In genomic region chr17:66301864-66302741, GRCh38 we compare ENCODE assay signal across 8 cellular contexts. TPM values are rescaled to one million over a fixed set of nuclear protein-coding genes. Genes with fewer than 3 reads are reported as not detected.
A peak's percentile ranks its signal among the peaks of the same experiment; 100 is the strongest.
DNase-seq lines count a peak whose midpoint lies in the region; ATAC-seq and TF ChIP-seq lines count a peak whose summit lies in the region.

Gene PRKCA, plus strand, starts transcription at chr17:66302613.

- H3K4me3 Mint-ChIP-seq in Calu3 (ENCODE audit: low read depth, unreplicated experiment) = peak within 1 kb of the TSS; percentile 85

- TF ChIP-seq CTCF in Calu3 (IDR thresholded peaks at IDR 0.05; ENCODE audit: unreplicated experiment) (no peak), KMS-11 (conservative IDR thresholded peaks at IDR 0.05; ENCODE audit: low read depth, low read length) (no peak)

- peak; percentile 85 for DNase-seq in Calu3
- peak; percentile 43 to 78 (median 58) for DNase-seq in T-helper 1 cell
- DNase-seq in amniotic epithelial cell (ENCODE audit: low read depth) = peak; percentile 76
- DNase-seq in left cardiac atrium = peak; percentile 82
- peak; percentile 89 for DNase-seq in posterior vena cava (ENCODE audit: low spot score)

- peaks cover 68% of the 10 kb centered on the region for H3K36me3 Mint-ChIP-seq in Calu3 (ENCODE audit: insufficient read depth, unreplicated experiment)

- no TSS peak for BruUV-seq in Calu3 (replicated peaks; lab: Mats Ljungman, UMichigan)

- H3K79me2 ChIP-seq in KMS-11 (ENCODE audit: insufficient read depth, low read depth) = no peaks in the 10 kb centered on the region

- no peaks in the 10 kb centered on the region for H3K27me3 Mint-ChIP-seq in Calu3 (ENCODE audit: unreplicated experiment)

- ATAC-seq in GM21526 (IDR thresholded peaks at IDR 0.05; ENCODE audit: low FRiP score, unreplicated experiment) (peak; percentile 75), left cardiac atrium (peak; percentile 87 to 90)

- no peaks in the 10 kb centered on the region for H3K27me3 ChIP-seq in KMS-11 (ENCODE audit: insufficient read depth, low read depth)

- H3K9ac ChIP-seq in KMS-11 = peak within 1 kb of the TSS; percentile 54; the same call in 1 of the 2 replicates

- no peaks in the 10 kb centered on the region for H3K9me3 Mint-ChIP-seq in Calu3 (ENCODE audit: low read depth, unreplicated experiment)

- H3K4me3 ChIP-seq in KMS-11 (IDR thresholded peaks at IDR 0.05; ENCODE audit: insufficient read depth, low read depth, low read length) = peak within 1 kb of the TSS; percentile 40
- peak within 1 kb of the TSS; percentile 97 for H3K4me3 ChIP-seq in urinary bladder (ENCODE audit: low read depth, low read length)

- H3K27ac Mint-ChIP-seq in Calu3 (ENCODE audit: unreplicated experiment) = peak within 1 kb of the TSS; percentile 91

- CTCF ChIA-PET in Calu3 (lab: Charles Lee) = interaction anchor here (0.6 kb wide), 1 partner anchor 467 kb away, joined by 3 read pairs; no protein-coding TSS in a partner anchor

- no peaks in the 10 kb centered on the region for H4K20me1 ChIP-seq in KMS-11 (ENCODE audit: insufficient read depth)

- H3K4me1 Mint-ChIP-seq in Calu3 (ENCODE audit: low read depth, unreplicated experiment) = peaks cover 30% of the 10 kb centered on the region

- H3K4me2 ChIP-seq in KMS-11 = peak within 1 kb of the TSS; percentile 100

- H3K36me3 ChIP-seq in KMS-11 (ENCODE audit: insufficient read depth) = no peaks in the 10 kb centered on the region
- no peaks in the 10 kb centered on the region for H3K36me3 ChIP-seq in urinary bladder (ENCODE audit: insufficient read depth)

- under 1% methylated on average over 96 of the region's 117 CpGs for WGBS in urinary bladder

- H2AFZ ChIP-seq in KMS-11 (ENCODE audit: low read depth) = peak within 1 kb of the TSS; percentile 93

- peaks cover 13% of the 10 kb centered on the region for H3K4me1 ChIP-seq in KMS-11 (ENCODE audit: low read depth, poor library complexity, severe bottlenecking)
- no peaks in the 10 kb centered on the region for H3K4me1 ChIP-seq in urinary bladder (ENCODE audit: insufficient read depth)

- intact Hi-C loops in Calu3 (cut with micrococcal nuclease; ENCODE audit: unreplicated experiment) = loop anchor here (2.0 kb wide), 1 partner anchor 85 kb away; no protein-coding TSS in a partner anchor
- intact Hi-C loops in left cardiac atrium (cut with DNase I) = loop anchor here in 1 of 2 donors (5.0 kb wide), 1 partner anchor 265 kb away; no protein-coding TSS in a partner anchor
- intact Hi-C loops in posterior vena cava (cut with DNase I) = no loop called here

- no peak within 1 kb of the TSS for H3K27ac ChIP-seq in KMS-11
- H3K27ac ChIP-seq in urinary bladder (ENCODE audit: low read depth) = peak within 1 kb of the TSS; percentile 82

RNA-seq across cellular contexts. Expression of gene PRKCA, which starts in this region (rescaled TPM):
- total RNA-seq in Calu3 (2022) (126 TPM in 2 replicates), left cardiac atrium (1 to 10 TPM; 6.4 to 7.7 TPM), posterior vena cava (10 to 100 TPM; 10.9 to 12.4 TPM), urinary bladder (24.4 TPM)
- polyA plus RNA-seq in urinary bladder = 15.6 TPM
